ENCODE assay signal across 1 cellular context in genomic region chr13:46211521-46212351, GRCh38.
TF ChIP-seq lines count a peak whose summit lies in the region.

TSS of gene LRRC63 (plus strand) at chr13:46211928. CDS start at chr13:46213035, 1,107 bp downstream.

TF ChIP-seq in H1, 55 proteins besides CTCF, POLR2A, EP300 and RAD21 (continued from another document):
- TF ChIP-seq, protein P1, sequence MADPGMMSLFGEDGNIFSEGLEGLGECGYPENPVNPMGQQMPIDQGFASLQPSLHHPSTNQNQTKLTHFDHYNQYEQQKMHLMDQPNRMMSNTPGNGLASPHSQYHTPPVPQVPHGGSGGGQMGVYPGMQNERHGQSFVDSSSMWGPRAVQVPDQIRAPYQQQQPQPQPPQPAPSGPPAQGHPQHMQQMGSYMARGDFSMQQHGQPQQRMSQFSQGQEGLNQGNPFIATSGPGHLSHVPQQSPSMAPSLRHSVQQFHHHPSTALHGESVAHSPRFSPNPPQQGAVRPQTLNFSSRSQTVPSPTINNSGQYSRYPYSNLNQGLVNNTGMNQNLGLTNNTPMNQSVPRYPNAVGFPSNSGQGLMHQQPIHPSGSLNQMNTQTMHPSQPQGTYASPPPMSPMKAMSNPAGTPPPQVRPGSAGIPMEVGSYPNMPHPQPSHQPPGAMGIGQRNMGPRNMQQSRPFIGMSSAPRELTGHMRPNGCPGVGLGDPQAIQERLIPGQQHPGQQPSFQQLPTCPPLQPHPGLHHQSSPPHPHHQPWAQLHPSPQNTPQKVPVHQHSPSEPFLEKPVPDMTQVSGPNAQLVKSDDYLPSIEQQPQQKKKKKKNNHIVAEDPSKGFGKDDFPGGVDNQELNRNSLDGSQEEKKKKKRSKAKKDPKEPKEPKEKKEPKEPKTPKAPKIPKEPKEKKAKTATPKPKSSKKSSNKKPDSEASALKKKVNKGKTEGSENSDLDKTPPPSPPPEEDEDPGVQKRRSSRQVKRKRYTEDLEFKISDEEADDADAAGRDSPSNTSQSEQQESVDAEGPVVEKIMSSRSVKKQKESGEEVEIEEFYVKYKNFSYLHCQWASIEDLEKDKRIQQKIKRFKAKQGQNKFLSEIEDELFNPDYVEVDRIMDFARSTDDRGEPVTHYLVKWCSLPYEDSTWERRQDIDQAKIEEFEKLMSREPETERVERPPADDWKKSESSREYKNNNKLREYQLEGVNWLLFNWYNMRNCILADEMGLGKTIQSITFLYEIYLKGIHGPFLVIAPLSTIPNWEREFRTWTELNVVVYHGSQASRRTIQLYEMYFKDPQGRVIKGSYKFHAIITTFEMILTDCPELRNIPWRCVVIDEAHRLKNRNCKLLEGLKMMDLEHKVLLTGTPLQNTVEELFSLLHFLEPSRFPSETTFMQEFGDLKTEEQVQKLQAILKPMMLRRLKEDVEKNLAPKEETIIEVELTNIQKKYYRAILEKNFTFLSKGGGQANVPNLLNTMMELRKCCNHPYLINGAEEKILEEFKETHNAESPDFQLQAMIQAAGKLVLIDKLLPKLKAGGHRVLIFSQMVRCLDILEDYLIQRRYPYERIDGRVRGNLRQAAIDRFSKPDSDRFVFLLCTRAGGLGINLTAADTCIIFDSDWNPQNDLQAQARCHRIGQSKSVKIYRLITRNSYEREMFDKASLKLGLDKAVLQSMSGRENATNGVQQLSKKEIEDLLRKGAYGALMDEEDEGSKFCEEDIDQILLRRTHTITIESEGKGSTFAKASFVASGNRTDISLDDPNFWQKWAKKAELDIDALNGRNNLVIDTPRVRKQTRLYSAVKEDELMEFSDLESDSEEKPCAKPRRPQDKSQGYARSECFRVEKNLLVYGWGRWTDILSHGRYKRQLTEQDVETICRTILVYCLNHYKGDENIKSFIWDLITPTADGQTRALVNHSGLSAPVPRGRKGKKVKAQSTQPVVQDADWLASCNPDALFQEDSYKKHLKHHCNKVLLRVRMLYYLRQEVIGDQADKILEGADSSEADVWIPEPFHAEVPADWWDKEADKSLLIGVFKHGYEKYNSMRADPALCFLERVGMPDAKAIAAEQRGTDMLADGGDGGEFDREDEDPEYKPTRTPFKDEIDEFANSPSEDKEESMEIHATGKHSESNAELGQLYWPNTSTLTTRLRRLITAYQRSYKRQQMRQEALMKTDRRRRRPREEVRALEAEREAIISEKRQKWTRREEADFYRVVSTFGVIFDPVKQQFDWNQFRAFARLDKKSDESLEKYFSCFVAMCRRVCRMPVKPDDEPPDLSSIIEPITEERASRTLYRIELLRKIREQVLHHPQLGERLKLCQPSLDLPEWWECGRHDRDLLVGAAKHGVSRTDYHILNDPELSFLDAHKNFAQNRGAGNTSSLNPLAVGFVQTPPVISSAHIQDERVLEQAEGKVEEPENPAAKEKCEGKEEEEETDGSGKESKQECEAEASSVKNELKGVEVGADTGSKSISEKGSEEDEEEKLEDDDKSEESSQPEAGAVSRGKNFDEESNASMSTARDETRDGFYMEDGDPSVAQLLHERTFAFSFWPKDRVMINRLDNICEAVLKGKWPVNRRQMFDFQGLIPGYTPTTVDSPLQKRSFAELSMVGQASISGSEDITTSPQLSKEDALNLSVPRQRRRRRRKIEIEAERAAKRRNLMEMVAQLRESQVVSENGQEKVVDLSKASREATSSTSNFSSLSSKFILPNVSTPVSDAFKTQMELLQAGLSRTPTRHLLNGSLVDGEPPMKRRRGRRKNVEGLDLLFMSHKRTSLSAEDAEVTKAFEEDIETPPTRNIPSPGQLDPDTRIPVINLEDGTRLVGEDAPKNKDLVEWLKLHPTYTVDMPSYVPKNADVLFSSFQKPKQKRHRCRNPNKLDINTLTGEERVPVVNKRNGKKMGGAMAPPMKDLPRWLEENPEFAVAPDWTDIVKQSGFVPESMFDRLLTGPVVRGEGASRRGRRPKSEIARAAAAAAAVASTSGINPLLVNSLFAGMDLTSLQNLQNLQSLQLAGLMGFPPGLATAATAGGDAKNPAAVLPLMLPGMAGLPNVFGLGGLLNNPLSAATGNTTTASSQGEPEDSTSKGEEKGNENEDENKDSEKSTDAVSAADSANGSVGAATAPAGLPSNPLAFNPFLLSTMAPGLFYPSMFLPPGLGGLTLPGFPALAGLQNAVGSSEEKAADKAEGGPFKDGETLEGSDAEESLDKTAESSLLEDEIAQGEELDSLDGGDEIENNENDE (IDR thresholded peaks at IDR 0.05; ENCODE audit: insufficient replicate concordance, low read length) = no peak
- TF ChIP-seq HDAC6 (IDR thresholded peaks at IDR 0.05; ENCODE audit: low read depth, low read length) = no peak
- peak; percentile 61; the same call in 1 of the 2 replicates for TF ChIP-seq EGR1 (IDR thresholded peaks at IDR 0.05; ENCODE audit: borderline replicate concordance, low read depth, low read length)
- peak; percentile 47; the same call in 1 of the 2 replicates for TF ChIP-seq E2F6 (IDR thresholded peaks at IDR 0.05)
- no peak for TF ChIP-seq SIX5 (IDR thresholded peaks at IDR 0.05; ENCODE audit: low read depth, low read length)
- no peak for TF ChIP-seq GABPA (IDR thresholded peaks at IDR 0.05; ENCODE audit: borderline replicate concordance, insufficient read depth, low read length)
- peak; percentile 25 for TF ChIP-seq ASH2L (IDR thresholded peaks at IDR 0.05; ENCODE audit: low read length)
- TF ChIP-seq POU5F1 (IDR thresholded peaks at IDR 0.05; ENCODE audit: low read depth, low read length) = no peak
- TF ChIP-seq SIRT6 (IDR thresholded peaks at IDR 0.05; ENCODE audit: low read length) = no peak
- TF ChIP-seq SAP30 (IDR thresholded peaks at IDR 0.05; ENCODE audit: insufficient read depth, insufficient replicate concordance, low read length) = no peak
- TF ChIP-seq CHD1 (IDR thresholded peaks at IDR 0.05; ENCODE audit: low read depth, low read length) = no peak
- no peak for TF ChIP-seq POLR2AphosphoS5 (IDR thresholded peaks at IDR 0.05; ENCODE audit: low read depth, low read length)
- peak; percentile 89 for TF ChIP-seq KDM4A (IDR thresholded peaks at IDR 0.05; ENCODE audit: low read depth, low read length, severe bottlenecking)
- no peak for TF ChIP-seq RNF2 (IDR thresholded peaks at IDR 0.05; ENCODE audit: borderline replicate concordance, low read depth, low read length, missing control alignments, poor library complexity, severe bottlenecking)
- TF ChIP-seq YY1 (IDR thresholded peaks at IDR 0.05; ENCODE audit: low read depth, low read length) = no peak
- no peak for TF ChIP-seq CBX5 (IDR thresholded peaks at IDR 0.05; ENCODE audit: low read depth, low read length)
- no peak for TF ChIP-seq PHF8 (conservative IDR thresholded peaks at IDR 0.05; ENCODE audit: low read depth, low read length)
- TF ChIP-seq BACH1 (IDR thresholded peaks at IDR 0.05; ENCODE audit: low read length) = no peak
- no peak for TF ChIP-seq RFX5 (IDR thresholded peaks at IDR 0.05; ENCODE audit: borderline replicate concordance, low read depth, low read length)
- TF ChIP-seq, protein P2, sequence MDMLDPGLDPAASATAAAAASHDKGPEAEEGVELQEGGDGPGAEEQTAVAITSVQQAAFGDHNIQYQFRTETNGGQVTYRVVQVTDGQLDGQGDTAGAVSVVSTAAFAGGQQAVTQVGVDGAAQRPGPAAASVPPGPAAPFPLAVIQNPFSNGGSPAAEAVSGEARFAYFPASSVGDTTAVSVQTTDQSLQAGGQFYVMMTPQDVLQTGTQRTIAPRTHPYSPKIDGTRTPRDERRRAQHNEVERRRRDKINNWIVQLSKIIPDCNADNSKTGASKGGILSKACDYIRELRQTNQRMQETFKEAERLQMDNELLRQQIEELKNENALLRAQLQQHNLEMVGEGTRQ (IDR thresholded peaks at IDR 0.05; ENCODE audit: low read length) = no peak
TF ChIP-seq in H1: peak in this region for 6.
